ENCODE assay signal across 1 cellular context in the genomic region with DNA sequence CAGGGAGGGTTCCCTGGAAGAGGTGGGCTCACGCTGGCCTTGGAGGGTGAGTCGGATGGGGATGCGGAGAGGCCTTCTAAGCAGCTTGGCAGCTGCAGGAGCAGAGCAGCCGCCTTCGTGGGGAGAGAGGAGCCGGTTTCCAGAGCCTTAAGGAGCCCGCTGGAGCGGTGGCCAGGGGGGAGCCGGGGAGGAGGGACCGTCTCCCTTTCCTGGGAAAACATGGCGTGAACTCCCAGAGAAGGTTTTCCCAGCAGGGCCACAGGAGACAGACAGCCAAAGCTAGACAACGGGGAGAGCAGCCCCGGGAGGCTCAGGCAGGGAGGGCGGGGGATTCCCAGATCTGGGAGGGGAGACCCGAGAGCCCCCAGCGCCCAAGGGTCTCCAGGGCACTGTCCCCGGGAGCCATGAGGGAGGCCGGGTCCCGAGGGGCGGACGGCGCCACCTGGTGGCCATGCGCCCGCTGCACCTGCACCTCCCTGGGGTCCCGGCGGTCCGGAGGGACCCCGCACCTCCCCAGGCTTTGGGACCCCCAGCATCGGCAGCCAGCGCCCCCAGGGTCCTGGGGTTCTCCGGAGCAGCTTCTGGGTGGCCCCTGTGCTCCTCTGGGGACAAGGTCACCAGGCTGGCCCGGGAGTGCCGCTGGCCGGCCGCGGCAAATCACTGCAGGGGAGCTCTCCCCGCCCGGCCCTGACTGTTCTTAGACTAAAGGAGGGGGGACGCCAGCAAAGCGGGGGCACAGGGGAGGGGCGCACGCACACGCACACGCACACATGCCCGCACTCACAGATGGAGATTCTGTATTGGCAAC.
TF ChIP-seq lines count a peak whose summit lies in the region.

No MANE protein-coding gene starts in this region.

TF ChIP-seq in HEK293, 187 proteins besides CTCF, POLR2A, EP300 and RAD21 (continued from another document):
- TF ChIP-seq ZBTB10 (tag by site-specific recombination; IDR thresholded peaks at IDR 0.05) (peak; percentile 91), ZBTB8A (tag by site-specific recombination; IDR thresholded peaks at IDR 0.05) (no peak), TRIM28 (IDR thresholded peaks at IDR 0.05; ENCODE audit: borderline replicate concordance, low read length) (no peak), ZNF600 (tag by site-specific recombination; IDR thresholded peaks at IDR 0.05) (no peak), ZIC2 (tag by site-specific recombination; IDR thresholded peaks at IDR 0.05) (peak; percentile 36; the same call in 1 of the 2 replicates), SP7 (tag by site-specific recombination; IDR thresholded peaks at IDR 0.05) (no peak), KLF9 (tag by site-specific recombination; IDR thresholded peaks at IDR 0.05; ENCODE audit: low read depth) (no peak), ZNF621 (tag by site-specific recombination; IDR thresholded peaks at IDR 0.05) (no peak), ZNF623 (tag by site-specific recombination; IDR thresholded peaks at IDR 0.05) (no peak), ZNF24 (tag by site-specific recombination; IDR thresholded peaks at IDR 0.05) (no peak), KLF17 (tag by site-specific recombination; IDR thresholded peaks at IDR 0.05) (0 out of 2 replicates have a peak, but pooled peaks have one; percentile 51), ZNF510 (tag by site-specific recombination; IDR thresholded peaks at IDR 0.05; ENCODE audit: insufficient replicate concordance) (no peak), ZNF133 (tag by site-specific recombination; IDR thresholded peaks at IDR 0.05) (no peak)
- TF ChIP-seq, protein P1, sequence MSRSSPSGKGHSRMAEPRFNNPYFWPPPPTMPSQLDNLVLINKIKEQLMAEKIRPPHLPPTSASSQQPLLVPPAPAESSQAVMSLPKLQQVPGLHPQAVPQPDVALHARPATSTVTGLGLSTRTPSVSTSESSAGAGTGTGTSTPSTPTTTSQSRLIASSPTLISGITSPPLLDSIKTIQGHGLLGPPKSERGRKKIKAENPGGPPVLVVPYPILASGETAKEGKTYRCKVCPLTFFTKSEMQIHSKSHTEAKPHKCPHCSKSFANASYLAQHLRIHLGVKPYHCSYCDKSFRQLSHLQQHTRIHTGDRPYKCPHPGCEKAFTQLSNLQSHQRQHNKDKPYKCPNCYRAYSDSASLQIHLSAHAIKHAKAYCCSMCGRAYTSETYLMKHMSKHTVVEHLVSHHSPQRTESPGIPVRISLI (tag by site-specific recombination; IDR thresholded peaks at IDR 0.05), result no peak
- TF ChIP-seq, protein P2, sequence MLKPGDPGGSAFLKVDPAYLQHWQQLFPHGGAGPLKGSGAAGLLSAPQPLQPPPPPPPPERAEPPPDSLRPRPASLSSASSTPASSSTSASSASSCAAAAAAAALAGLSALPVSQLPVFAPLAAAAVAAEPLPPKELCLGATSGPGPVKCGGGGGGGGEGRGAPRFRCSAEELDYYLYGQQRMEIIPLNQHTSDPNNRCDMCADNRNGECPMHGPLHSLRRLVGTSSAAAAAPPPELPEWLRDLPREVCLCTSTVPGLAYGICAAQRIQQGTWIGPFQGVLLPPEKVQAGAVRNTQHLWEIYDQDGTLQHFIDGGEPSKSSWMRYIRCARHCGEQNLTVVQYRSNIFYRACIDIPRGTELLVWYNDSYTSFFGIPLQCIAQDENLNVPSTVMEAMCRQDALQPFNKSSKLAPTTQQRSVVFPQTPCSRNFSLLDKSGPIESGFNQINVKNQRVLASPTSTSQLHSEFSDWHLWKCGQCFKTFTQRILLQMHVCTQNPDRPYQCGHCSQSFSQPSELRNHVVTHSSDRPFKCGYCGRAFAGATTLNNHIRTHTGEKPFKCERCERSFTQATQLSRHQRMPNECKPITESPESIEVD (tag by site-specific recombination; IDR thresholded peaks at IDR 0.05), result no peak
- TF ChIP-seq, protein P3, sequence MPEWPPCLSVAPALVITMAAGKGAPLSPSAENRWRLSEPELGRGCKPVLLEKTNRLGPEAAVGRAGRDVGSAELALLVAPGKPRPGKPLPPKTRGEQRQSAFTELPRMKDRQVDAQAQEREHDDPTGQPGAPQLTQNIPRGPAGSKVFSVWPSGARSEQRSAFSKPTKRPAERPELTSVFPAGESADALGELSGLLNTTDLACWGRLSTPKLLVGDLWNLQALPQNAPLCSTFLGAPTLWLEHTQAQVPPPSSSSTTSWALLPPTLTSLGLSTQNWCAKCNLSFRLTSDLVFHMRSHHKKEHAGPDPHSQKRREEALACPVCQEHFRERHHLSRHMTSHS (tag by site-specific recombination; IDR thresholded peaks at IDR 0.05), result no peak
